ENCODE assay signal across 10 cellular contexts in the genomic region with DNA sequence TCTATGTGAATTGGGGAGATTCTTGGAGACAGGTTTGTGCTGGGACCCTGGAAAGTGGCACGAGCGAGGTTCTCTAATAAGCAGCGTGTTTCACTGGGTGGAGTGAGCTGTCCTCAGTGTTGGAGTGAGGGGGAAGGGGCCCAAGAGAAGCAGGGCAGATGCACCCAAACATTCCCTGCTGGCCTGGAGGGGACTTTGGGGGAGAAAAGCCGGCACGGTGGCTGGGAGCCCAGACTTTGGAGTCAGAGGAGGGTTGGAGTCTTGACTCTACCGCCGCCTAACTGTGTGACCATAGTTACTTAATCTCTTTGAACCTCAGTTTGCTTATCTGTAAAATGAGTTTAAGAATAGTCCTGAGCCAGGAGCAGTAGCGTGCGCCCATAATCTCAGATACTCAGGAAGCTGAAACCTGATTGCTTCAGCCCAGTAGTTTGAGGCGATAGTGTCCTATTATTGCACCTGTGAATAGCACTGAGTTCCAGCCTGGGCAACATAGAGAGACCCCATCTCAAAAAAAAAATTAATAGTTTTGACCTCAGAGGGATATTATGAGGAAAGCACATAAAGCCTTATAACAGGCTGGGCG. TPM values are rescaled to one million over a fixed set of nuclear protein-coding genes. Genes with fewer than 3 reads are reported as not detected.
DNase-seq lines count a peak whose midpoint lies in the region; ATAC-seq and TF ChIP-seq lines count a peak whose summit lies in the region.
"Had no signal": no experiment of that assay in that cellular context is flagged by ENCODE, and none has a peak within 500 bp of the region (broad histone marks: within the 10 kb centered on the region; RNA-seq: fewer than 3 reads in every experiment).

No MANE protein-coding gene starts in this region.

- no peaks in the 10 kb centered on the region for H3K9me2 ChIP-seq in PC-3 (replicated peaks; ENCODE audit: low read length)

- peak overlapping the region; percentile 75 for H3K4me2 ChIP-seq in PC-3 (ENCODE audit: low read length)

- no peaks in the 10 kb centered on the region for H3K27me3 Mint-ChIP-seq in dendritic cell treated with granulocyte-macrophage colony-stimulating factor and Interleukin-4, amounts not matched to agents 40 ng/mL and 50 ng/mL, for 4 days

- WGBS in testis, 2 donors, result 64 to 66% methylated on average over 11 of the region's 11 CpGs

- H3K36me3 ChIP-seq in PC-3 (ENCODE audit: low read depth, low read length) (no peaks in the 10 kb centered on the region), mucosa of rectum (ENCODE audit: control insufficient read depth in 2 of 2, insufficient read depth in 2 of 2, low read length in 2 of 2) (peaks cover 0 to 2% of the 10 kb centered on the region in 2 donors), testis (ENCODE audit: low read depth, missing control alignments) (no peaks in the 10 kb centered on the region)

- H3K4me3 Mint-ChIP-seq in dendritic cell treated with granulocyte-macrophage colony-stimulating factor and Interleukin-4, amounts not matched to agents 40 ng/mL and 50 ng/mL, for 4 days, result peak overlapping the region; percentile 77

- CTCF ChIA-PET in PC-3 (lab: Charles Lee), result interaction anchor here (1.4 to 2.4 kb wide), 7 partner anchors 10 to 97 kb away, joined by 4 to 33 read pairs (median 10); partner anchors contain the start of gene ACP2

- no peak for ATAC-seq in PC-3
- no peak for ATAC-seq in HG02571 (IDR thresholded peaks at IDR 0.05; ENCODE audit: unreplicated experiment)

- BruUV-seq in PC-3 (replicated peaks; lab: Mats Ljungman, UMichigan), result no TSS peak

- TF ChIP-seq CTCF in PC-3 (conservative IDR thresholded peaks at IDR 0.05; ENCODE audit: low read depth, low read length) (no peak), testis (IDR thresholded peaks at IDR 0.05) (no peak)

- no peak overlapping the region for H2AFZ ChIP-seq in PC-3 (ENCODE audit: low read length)

- peak overlapping the region; percentile 38; the same call in 1 of the 2 replicates for H3K4me3 ChIP-seq in PC-3 (ENCODE audit: low read length)
- H3K4me3 ChIP-seq in mucosa of rectum (ENCODE audit: low read length in 2 of 2), result peak overlapping the region; percentile 47 to 72
- H3K4me3 ChIP-seq in testis, result no peak overlapping the region
- H3K4me3 ChIP-seq: SJSA1 had no signal

- peaks cover 34% of the 10 kb centered on the region for H3K36me3 Mint-ChIP-seq in dendritic cell treated with granulocyte-macrophage colony-stimulating factor and Interleukin-4, amounts not matched to agents 40 ng/mL and 50 ng/mL, for 4 days (ENCODE audit: low read depth)

- H3K4me1 Mint-ChIP-seq in dendritic cell treated with granulocyte-macrophage colony-stimulating factor and Interleukin-4, amounts not matched to agents 40 ng/mL and 50 ng/mL, for 4 days (ENCODE audit: low read depth), result peaks cover 51% of the 10 kb centered on the region

- H4K20me1 ChIP-seq in PC-3 (ENCODE audit: low read length), result no peaks in the 10 kb centered on the region

- intact Hi-C loops in PC-3 (cut with micrococcal nuclease), result loop anchor here (2.0 to 5.0 kb wide), 2 partner anchors 41 to 96 kb away; no protein-coding TSS in a partner anchor
- intact Hi-C loops in dendritic cell treated with granulocyte-macrophage colony-stimulating factor and Interleukin-4, amounts not matched to agents 40 ng/mL and 50 ng/mL, for 4 days (cut with micrococcal nuclease), result loop anchor here (5.0 kb wide), 1 partner anchor 41 kb away; no protein-coding TSS in a partner anchor
- intact Hi-C loops in testis (cut with DNase I; ENCODE audit: low total_unique reads), result no loop called here

- H3K9me3 Mint-ChIP-seq in dendritic cell treated with granulocyte-macrophage colony-stimulating factor and Interleukin-4, amounts not matched to agents 40 ng/mL and 50 ng/mL, for 4 days, result no peaks in the 10 kb centered on the region

- H3K9ac ChIP-seq in PC-3 (ENCODE audit: low read length) (no peak overlapping the region), mucosa of rectum (ENCODE audit: low read depth in 1 of 2, low read length in 2 of 2) (peak overlapping the region; percentile 52)

- POLR2A ChIA-PET in PC-3 (lab: Charles Lee; ENCODE audit: unreplicated experiment), result interaction anchor here (0.6 kb wide), 1 partner anchor 96 kb away, joined by 3 read pairs; no protein-coding TSS in a partner anchor

- DNase-seq in PC-3, result no peak
- no peak for DNase-seq in testis
- DNase-seq in COR-L47 (lab: John Stamatoyannopoulos, UW), result no peak
- no peak for DNase-seq in nucleus accumbens (lab: John Stamatoyannopoulos, UW)
- no peak for DNase-seq in activated CD4-positive, alpha-beta T cell treated with anti-CD3 and anti-CD28 coated beads, Interleukin-2, amount 50 U/mL, for 1 hour
- DNase-seq: NCI-H1048 had no signal

- H3K9me3 ChIP-seq in PC-3 (ENCODE audit: low read length), result no peaks in the 10 kb centered on the region
- no peaks in the 10 kb centered on the region for H3K9me3 ChIP-seq in mucosa of rectum (ENCODE audit: control insufficient read depth in 2 of 2, low read length in 2 of 2)
- H3K9me3 ChIP-seq in testis, result no peaks in the 10 kb centered on the region
- H3K9me3 ChIP-seq: SJSA1 had no signal

- H3K79me2 ChIP-seq in PC-3 (ENCODE audit: low read length), result no peaks in the 10 kb centered on the region

- H3K4me1 ChIP-seq in PC-3 (ENCODE audit: insufficient read depth, low read length), result peaks cover 41% of the 10 kb centered on the region
- peaks cover 35 to 36% of the 10 kb centered on the region in 2 donors for H3K4me1 ChIP-seq in mucosa of rectum (ENCODE audit: control insufficient read depth in 2 of 2, insufficient read depth in 2 of 2, low read length in 2 of 2)
- H3K4me1 ChIP-seq in testis, result peaks cover 45% of the 10 kb centered on the region

- peak overlapping the region; percentile 86 for H3K27ac Mint-ChIP-seq in dendritic cell treated with granulocyte-macrophage colony-stimulating factor and Interleukin-4, amounts not matched to agents 40 ng/mL and 50 ng/mL, for 4 days

- peaks cover 6% of the 10 kb centered on the region for H3F3A ChIP-seq in PC-3 (ENCODE audit: low read length, unreplicated experiment)

- TF ChIP-seq POLR2A in testis (IDR thresholded peaks at IDR 0.05), result no peak

- H3K27me3 ChIP-seq in PC-3 (ENCODE audit: low read length) (no peaks in the 10 kb centered on the region), mucosa of rectum (ENCODE audit: control insufficient read depth in 2 of 2, insufficient read depth in 2 of 2, low read length in 2 of 2) (no peaks in the 10 kb centered on the region), testis (no peaks in the 10 kb centered on the region)
- H3K27me3 ChIP-seq: SJSA1 had no signal

- H3K27ac ChIP-seq in PC-3 (ENCODE audit: low read length) (peak overlapping the region; percentile 62), mucosa of rectum (ENCODE audit: low read depth in 2 of 2, low read length in 2 of 2) (peak overlapping the region; percentile 64 to 80), testis (peak overlapping the region; percentile 27 to 70)
- H3K27ac ChIP-seq: SJSA1 had no signal

RNA-seq across cellular contexts. Expression of gene NR1H3, which starts 0.6 kb away (rescaled TPM):
- total RNA-seq in PC-3 (2014; rRNA removed) (14.2 and 31.6 TPM in 2 replicates), testis (10 to 100 TPM; 29.4 to 38.2 TPM)
- 83.4 TPM for polyA plus RNA-seq in testis (ENCODE audit: insufficient read depth, low read depth, low replicate concordance)

RNA-seq across cellular contexts. Expression of gene ACP2, which starts 9.8 kb away (rescaled TPM):
- 24.2 and 26.6 TPM in 2 replicates for total RNA-seq in PC-3 (2014; rRNA removed)
- total RNA-seq in testis, result 10 to 100 TPM; 61.3 to 63.7 TPM
- polyA plus RNA-seq in testis (ENCODE audit: insufficient read depth, low read depth, low replicate concordance), result 40.3 TPM

RNA-seq across cellular contexts. Expression of gene MADD, which starts 11.5 kb away (rescaled TPM):
- total RNA-seq in PC-3 (2014; rRNA removed) (23.1 and 26.4 TPM in 2 replicates), testis (100 to 1,000 TPM; 103 to 118 TPM)
- 87.8 TPM for polyA plus RNA-seq in testis (ENCODE audit: insufficient read depth, low read depth, low replicate concordance)

RNA-seq across cellular contexts. Expression of gene DDB2, which starts 43.6 kb away (rescaled TPM):
- total RNA-seq in PC-3 (2014; rRNA removed) (45.4 and 54.5 TPM in 2 replicates), testis (10 to 100 TPM; 33.6 to 34.7 TPM)
- 20.7 TPM for polyA plus RNA-seq in testis (ENCODE audit: insufficient read depth, low read depth, low replicate concordance)

Comparison
In these comparisons a context has a peak if more than half of its experiments do, and no peak if none do; other contexts are left out.
1. H3K4me3 ChIP-seq: peak in PC-3 (single experiment) and mucosa of rectum (2 of 2); none in testis (0 of 2).
2. Peak in every context shown above with its lines, with median percentiles within 50 percentile points of each other: H3K27ac ChIP-seq.